ENCODE assay signal across 9 cellular contexts in the genomic region with DNA sequence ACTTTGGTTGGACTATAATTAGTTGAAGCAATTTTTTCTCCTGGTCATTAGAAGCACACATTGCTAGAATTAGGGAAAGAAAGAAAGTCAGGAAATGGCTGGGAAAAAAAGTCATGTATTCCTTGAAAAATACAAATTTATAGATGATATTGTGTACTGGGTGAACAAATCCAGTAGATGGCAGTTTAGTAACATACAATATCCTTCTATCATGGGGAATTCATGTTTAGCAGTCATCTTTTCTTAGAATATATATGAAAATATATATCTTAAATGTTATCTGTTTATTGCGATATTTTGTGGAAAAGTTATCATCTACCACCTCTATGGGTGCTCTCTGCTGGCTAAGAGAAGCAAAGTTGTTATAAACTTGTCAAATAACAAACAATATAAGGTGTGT. TPM values are rescaled to one million over a fixed set of nuclear protein-coding genes. Genes with fewer than 3 reads are reported as not detected.
DNase-seq lines count a peak whose midpoint lies in the region; ATAC-seq and TF ChIP-seq lines count a peak whose summit lies in the region.
"Had no signal": no experiment of that assay in that cellular context is flagged by ENCODE, and none has a peak within 500 bp of the region (broad histone marks: within the 10 kb centered on the region; RNA-seq: fewer than 3 reads in every experiment).

No MANE protein-coding gene starts in this region.

- no peak overlapping the region for H3K23ac ChIP-seq in IMR-90 (ENCODE audit: low read depth, low read length)

- ATAC-seq in IMR-90 (ENCODE audit: low read depth): peak; percentile 41

- H3K9me1 ChIP-seq in IMR-90 (ENCODE audit: insufficient read depth, low read length): no peaks in the 10 kb centered on the region; the same call in 1 of the 2 replicates

- CTCF ChIA-PET in IMR-90 (lab: Yijun Ruan, JAX): no interaction called here

- WGBS in IMR-90 (ENCODE audit: extremely low coverage in 2 of 2, insufficient read length in 1 of 2), 2 experiments: no CpG with 5 or more reads among the region's 1 CpG

- H4K20me1 ChIP-seq in IMR-90 (ENCODE audit: insufficient read depth, low read length): no peaks in the 10 kb centered on the region

- H3K4me1 ChIP-seq in IMR-90 (ENCODE audit: control insufficient read depth, insufficient read depth, low read length): peaks cover 4% of the 10 kb centered on the region

- TF ChIP-seq CTCF in C4-2B (conservative IDR thresholded peaks at IDR 0.05): peak; percentile 72
- TF ChIP-seq CTCF in IMR-90 (conservative IDR thresholded peaks at IDR 0.05; ENCODE audit: low read depth, low read length): peak; percentile 74
- TF ChIP-seq CTCF in WERI-Rb-1 (IDR thresholded peaks at IDR 0.05; ENCODE audit: low read depth, low read length): 0 out of 2 replicates have a peak, but pooled peaks have one; percentile 6

- no peak overlapping the region for H2BK20ac ChIP-seq in IMR-90 (ENCODE audit: low read depth, low read length)

- no peaks in the 10 kb centered on the region for H3K79me1 ChIP-seq in IMR-90 (ENCODE audit: low read depth in 1 of 2, low read length in 2 of 2)

- no peaks in the 10 kb centered on the region for H3K36me3 Mint-ChIP-seq in activated naive CD8-positive, alpha-beta T cell treated with anti-CD3 and anti-CD28 coated beads for 36 hours

- H3K36me3 ChIP-seq in IMR-90 (ENCODE audit: control insufficient read depth, insufficient read depth, low read length): no peaks in the 10 kb centered on the region
- no peaks in the 10 kb centered on the region for H3K36me3 ChIP-seq in WERI-Rb-1

- no peak overlapping the region for H2AK5ac ChIP-seq in IMR-90 (ENCODE audit: low read depth, low read length)

- H3K27ac Mint-ChIP-seq in activated naive CD8-positive, alpha-beta T cell treated with anti-CD3 and anti-CD28 coated beads for 36 hours: no peak overlapping the region

- POLR2A ChIA-PET in IMR-90 (lab: Charles Lee; ENCODE audit: unreplicated experiment): no interaction called here

- no peak overlapping the region for H3K4me2 ChIP-seq in IMR-90 (ENCODE audit: low read depth, low read length)

- H3K4me3 ChIP-seq in IMR-90 (ENCODE audit: insufficient read depth, low read depth, low read length) (no peak overlapping the region), WERI-Rb-1 (ENCODE audit: low read depth, low read length) (no peak overlapping the region)

- no peak overlapping the region for H4K91ac ChIP-seq in IMR-90 (ENCODE audit: insufficient read depth, low read depth, low read length)

- dilution Hi-C loops in IMR-90 (cut with HindIII; ENCODE audit: low sequenced_read_pairs, unreplicated experiment): no loop called here

- no peak overlapping the region for H3K14ac ChIP-seq in IMR-90 (replicated peaks; ENCODE audit: low read depth, low read length)

- DNase-seq in IMR-90 (peak; percentile 45), WERI-Rb-1 (no peak), left kidney (ENCODE audit: low read depth, low spot score) (peak; percentile 7), substantia nigra (lab: John Stamatoyannopoulos, UW) (no peak), NCI-H187 treated with DMSO at 0.1 percent for 48 hours (lab: John Stamatoyannopoulos, UW) (no peak)
- DNase-seq in activated naive CD8-positive, alpha-beta T cell treated with anti-CD3 and anti-CD28 coated beads for 36 hours: no peak
- DNase-seq in activated CD4-positive, alpha-beta T cell treated with anti-CD3 and anti-CD28 coated beads, Interleukin-2, amount 50 U/mL, for 1 hour: no peak
- DNase-seq: activated T-cell treated with anti-CD3 and anti-CD28 coated beads, Interleukin-2, amount 50 U/mL, for 48 hours had no signal

- no peak overlapping the region for H3K4me3 Mint-ChIP-seq in activated naive CD8-positive, alpha-beta T cell treated with anti-CD3 and anti-CD28 coated beads for 36 hours

- no peak overlapping the region for H2BK5ac ChIP-seq in IMR-90 (ENCODE audit: low read depth, low read length, poor library complexity, severe bottlenecking)

- H3K9me3 Mint-ChIP-seq in activated naive CD8-positive, alpha-beta T cell treated with anti-CD3 and anti-CD28 coated beads for 36 hours: no peaks in the 10 kb centered on the region

- BruUV-seq in IMR-90 (replicated peaks; lab: Mats Ljungman, UMichigan): no TSS peak

- no peak overlapping the region for H3K27ac ChIP-seq in C4-2B
- no peak overlapping the region for H3K27ac ChIP-seq in IMR-90 (ENCODE audit: insufficient read depth, low read length)
- no peak overlapping the region for H3K27ac ChIP-seq in WERI-Rb-1
- H3K27ac ChIP-seq in substantia nigra (ENCODE audit: low read depth, low read length, poor library complexity, severe bottlenecking): no peak overlapping the region

- peak; percentile 72 for TF ChIP-seq RAD21 in IMR-90 (IDR thresholded peaks at IDR 0.05; ENCODE audit: low read length)

- H3K9ac ChIP-seq in IMR-90 (ENCODE audit: low read depth, low read length): no peak overlapping the region

- no peak overlapping the region for H2BK15ac ChIP-seq in IMR-90 (ENCODE audit: low read depth, low read length)

- no peak overlapping the region for H4K5ac ChIP-seq in IMR-90 (ENCODE audit: low read depth, low read length)

- no peak overlapping the region for H2BK120ac ChIP-seq in IMR-90 (ENCODE audit: low read depth, low read length)

- H3K9me3 ChIP-seq in IMR-90 (ENCODE audit: control insufficient read depth, insufficient read depth, low read length) (no peaks in the 10 kb centered on the region), WERI-Rb-1 (ENCODE audit: severe bottlenecking) (no peaks in the 10 kb centered on the region)

- H3K18ac ChIP-seq in IMR-90 (ENCODE audit: low read depth, low read length): no peak overlapping the region

- no peak overlapping the region for H3K56ac ChIP-seq in IMR-90 (ENCODE audit: extremely low read depth, insufficient read depth, low read length)

- H2AK9ac ChIP-seq in IMR-90 (replicated peaks; ENCODE audit: low read depth, low read length, poor library complexity): no peak overlapping the region

- peaks cover 8% of the 10 kb centered on the region for H3K27me3 Mint-ChIP-seq in activated naive CD8-positive, alpha-beta T cell treated with anti-CD3 and anti-CD28 coated beads for 36 hours

- H3K27me3 ChIP-seq in IMR-90 (ENCODE audit: control insufficient read depth, insufficient read depth, low read length) (no peaks in the 10 kb centered on the region), WERI-Rb-1 (ENCODE audit: insufficient read depth, low read depth, severe bottlenecking) (no peaks in the 10 kb centered on the region)

- in situ Hi-C loops in IMR-90 (cut with MboI; ENCODE audit: low sequenced_read_pairs): loop anchor here (25.0 kb wide), 2 partner anchors 943 to 1168 kb away; no protein-coding TSS in a partner anchor

- no peak for TF ChIP-seq POLR2A in IMR-90 (IDR thresholded peaks at IDR 0.05; ENCODE audit: low read depth, low read length)

- H4K8ac ChIP-seq in IMR-90 (ENCODE audit: low read depth in 2 of 2, low read length in 2 of 2): no peak overlapping the region

- no peaks in the 10 kb centered on the region for H3K4me1 Mint-ChIP-seq in activated naive CD8-positive, alpha-beta T cell treated with anti-CD3 and anti-CD28 coated beads for 36 hours

- no peak overlapping the region for H3K4ac ChIP-seq in IMR-90 (ENCODE audit: low read depth, low read length)

- no peak overlapping the region for H2AFZ ChIP-seq in IMR-90 (replicated peaks; ENCODE audit: low read length, poor library complexity)

- intact Hi-C loops in IMR-90 (cut with micrococcal nuclease): loop anchor here (2.0 to 5.0 kb wide), 3 partner anchors 429 to 1188 kb away; partner anchors contain the start of gene NEGR1

TF ChIP-seq in IMR-90, 13 proteins besides CTCF, POLR2A, EP300 and RAD21:
- TF ChIP-seq MXI1 (IDR thresholded peaks at IDR 0.05; ENCODE audit: borderline replicate concordance, low read depth, low read length): no peak
- TF ChIP-seq SMC3 (IDR thresholded peaks at IDR 0.05; ENCODE audit: low read depth, low read length): peak; percentile 53
- TF ChIP-seq BHLHE40 (IDR thresholded peaks at IDR 0.05; ENCODE audit: low read depth, low read length): no peak
- TF ChIP-seq FOS (IDR thresholded peaks at IDR 0.05; ENCODE audit: low read depth, low read length): no peak
- TF ChIP-seq, protein P1, sequence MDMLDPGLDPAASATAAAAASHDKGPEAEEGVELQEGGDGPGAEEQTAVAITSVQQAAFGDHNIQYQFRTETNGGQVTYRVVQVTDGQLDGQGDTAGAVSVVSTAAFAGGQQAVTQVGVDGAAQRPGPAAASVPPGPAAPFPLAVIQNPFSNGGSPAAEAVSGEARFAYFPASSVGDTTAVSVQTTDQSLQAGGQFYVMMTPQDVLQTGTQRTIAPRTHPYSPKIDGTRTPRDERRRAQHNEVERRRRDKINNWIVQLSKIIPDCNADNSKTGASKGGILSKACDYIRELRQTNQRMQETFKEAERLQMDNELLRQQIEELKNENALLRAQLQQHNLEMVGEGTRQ (IDR thresholded peaks at IDR 0.05; ENCODE audit: low read depth, low read length): no peak
- TF ChIP-seq CEBPB (IDR thresholded peaks at IDR 0.05; ENCODE audit: low read depth, low read length): no peak
- no peak for TF ChIP-seq MAFK (IDR thresholded peaks at IDR 0.05; ENCODE audit: low read depth, low read length)

RNA-seq across cellular contexts. Expression of gene ZRANB2, which starts 13.1 kb away (rescaled TPM):
- total RNA-seq in IMR-90 (2012; rRNA removed): 23.7 and 41.7 TPM in 2 replicates
- 58.9 and 67.2 TPM in 2 replicates for polyA plus RNA-seq in IMR-90 (2012; rRNA removed)
- polyA plus RNA-seq in IMR-90 (2012; cell fraction: cytosol; rRNA removed): 3.0 and 3.7 TPM in 2 replicates
- polyA plus RNA-seq in IMR-90 (2012; cell fraction: nucleus; rRNA removed; ENCODE audit: low replicate concordance): 13.8 and 232 TPM in 2 replicates
- 100 to 1,000 TPM; 110 to 116 TPM for total RNA-seq in activated naive CD8-positive, alpha-beta T cell treated with anti-CD3 and anti-CD28 coated beads for 36 hours

RNA-seq across cellular contexts. Expression of gene PTGER3, which starts 46.3 kb away (rescaled TPM):
- total RNA-seq in IMR-90 (2012; rRNA removed): under 0.01 TPM in 1 of 2 replicates, not detected in the other
- polyA plus RNA-seq in IMR-90 (2012; rRNA removed): not detected in 2 replicates
- polyA plus RNA-seq in IMR-90 (2012; cell fraction: cytosol; rRNA removed): not detected in 2 replicates
- 0.05 TPM in 1 of 2 replicates, not detected in the other for polyA plus RNA-seq in IMR-90 (2012; cell fraction: nucleus; rRNA removed; ENCODE audit: low replicate concordance)
- not detected for total RNA-seq in activated naive CD8-positive, alpha-beta T cell treated with anti-CD3 and anti-CD28 coated beads for 36 hours

Comparison
In these comparisons a context has a peak if more than half of its experiments do, and no peak if none do; other contexts are left out.
1. CTCF ChIP-seq: peak in every context shown above with its lines; median percentile 74 in IMR-90; 72 in C4-2B; 6 in WERI-Rb-1.
2. DNase-seq: peak in IMR-90 (single experiment) and left kidney (single experiment); none in WERI-Rb-1 (single experiment), activated naive CD8-positive, alpha-beta T cell treated with anti-CD3 and anti-CD28 coated beads for 36 hours (single experiment), substantia nigra (0 of 49), NCI-H187 treated with DMSO at 0.1 percent for 48 hours (single experiment) and activated CD4-positive, alpha-beta T cell treated with anti-CD3 and anti-CD28 coated beads, Interleukin-2, amount 50 U/mL, for 1 hour (single experiment).